Comparison of ENCODE assay signal across 6 cellular contexts in the genomic region with DNA sequence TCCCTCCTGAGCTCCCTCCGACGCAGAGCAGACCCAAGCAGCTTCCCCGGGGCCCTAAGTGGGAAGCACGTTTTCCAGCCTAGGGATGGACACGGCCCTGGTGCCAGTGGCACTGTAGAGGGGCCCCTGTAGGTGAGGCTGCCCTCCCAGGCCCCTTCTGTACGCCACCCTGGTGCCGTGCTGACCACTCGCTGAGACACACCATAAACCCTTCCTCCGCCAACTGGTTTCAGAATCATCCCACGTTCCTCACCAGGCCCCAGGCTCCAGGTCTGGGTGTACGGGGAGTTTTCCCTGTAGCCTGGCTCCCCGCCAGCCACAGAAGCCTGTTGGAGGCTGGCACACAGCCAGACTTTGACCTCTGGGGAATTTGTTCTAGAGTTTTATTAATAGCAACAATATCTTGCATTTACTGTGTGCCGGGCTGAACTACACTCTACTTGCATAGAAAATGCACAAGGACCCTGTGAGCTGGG. TPM values are rescaled to one million over a fixed set of nuclear protein-coding genes. Genes with fewer than 3 reads are reported as not detected.
DNase-seq lines count a peak whose midpoint lies in the region; ATAC-seq and TF ChIP-seq lines count a peak whose summit lies in the region.

No MANE protein-coding gene starts in this region.

- no peak for TF ChIP-seq POLR2A in Peyer's patch (IDR thresholded peaks at IDR 0.05)

- H3K27me3 Mint-ChIP-seq in Calu3 (ENCODE audit: unreplicated experiment): no peaks in the 10 kb centered on the region

- 63% methylated on average over 13 of the region's 13 CpGs for WGBS in hepatocyte (ENCODE audit: low lambda C conversion rate, missing lambda C conversion rate)

- no peaks in the 10 kb centered on the region for H3K9me2 ChIP-seq in hepatocyte (replicated peaks; ENCODE audit: insufficient read depth)

- peak overlapping the region; percentile 47 for H3K4me2 ChIP-seq in hepatocyte

- no TSS peak for BruUV-seq in Calu3 (replicated peaks; lab: Mats Ljungman, UMichigan)

- H3K27ac Mint-ChIP-seq in Calu3 (ENCODE audit: unreplicated experiment): no peak overlapping the region

- H3K27ac ChIP-seq in Peyer's patch (peak overlapping the region in 2 of 4 donors; percentile 61 to 80), hepatocyte (peak overlapping the region; percentile 35)

- ATAC-seq in HG03108 (IDR thresholded peaks at IDR 0.05; ENCODE audit: unreplicated experiment): no peak
- no peak for ATAC-seq in GM19463 (IDR thresholded peaks at IDR 0.05; ENCODE audit: unreplicated experiment)

- H3K9me3 ChIP-seq in Peyer's patch (no peaks in the 10 kb centered on the region), hepatocyte (ENCODE audit: low read depth) (no peaks in the 10 kb centered on the region)

- peak overlapping the region; percentile 37 for H3K4me3 Mint-ChIP-seq in Calu3 (ENCODE audit: low read depth, unreplicated experiment)

- intact Hi-C loops in Calu3 (cut with micrococcal nuclease; ENCODE audit: unreplicated experiment): no loop called here

- H3K4me3 ChIP-seq in Peyer's patch (peak overlapping the region in 1 of 4 donors; percentile 21), hepatocyte (no peak overlapping the region)

- H3K27me3 ChIP-seq in Peyer's patch (no peaks in the 10 kb centered on the region), hepatocyte (no peaks in the 10 kb centered on the region)

- no peaks in the 10 kb centered on the region for H3K79me2 ChIP-seq in hepatocyte

- no peaks in the 10 kb centered on the region for H3K36me3 Mint-ChIP-seq in Calu3 (ENCODE audit: insufficient read depth, unreplicated experiment)

- no peaks in the 10 kb centered on the region for H4K20me1 ChIP-seq in hepatocyte (ENCODE audit: insufficient read depth, poor library complexity, severe bottlenecking)

- DNase-seq in Calu3: peak; percentile 69
- DNase-seq in Peyer's patch: peak in 2 of 3 donors; percentile 80 to 81
- DNase-seq in hepatocyte (ENCODE audit: low spot score): peak; percentile 92
- no peak for DNase-seq in activated CD4-positive, alpha-beta T cell treated with anti-CD3 and anti-CD28 coated beads for 1 hour

- H3K4me1 ChIP-seq in Peyer's patch (peaks cover 0 to 13% (median 0%) of the 10 kb centered on the region in 4 donors), hepatocyte (ENCODE audit: insufficient read depth) (peaks cover 17% of the 10 kb centered on the region)

- TF ChIP-seq CTCF in Calu3 (IDR thresholded peaks at IDR 0.05; ENCODE audit: unreplicated experiment) (no peak), Peyer's patch (IDR thresholded peaks at IDR 0.05) (no peak), hepatocyte (IDR thresholded peaks at IDR 0.05; ENCODE audit: poor library complexity) (no peak)

- no peak overlapping the region for H2AFZ ChIP-seq in hepatocyte

- H3K36me3 ChIP-seq in Peyer's patch (no peaks in the 10 kb centered on the region), hepatocyte (replicated peaks; ENCODE audit: insufficient read depth, low read depth) (no peaks in the 10 kb centered on the region)

- CTCF ChIA-PET in Calu3 (lab: Charles Lee): interaction anchor here (0.7 to 0.9 kb wide), 3 partner anchors 17 to 39 kb away, joined by 3 to 6 read pairs (median 5); no protein-coding TSS in a partner anchor

- H3K9me3 Mint-ChIP-seq in Calu3 (ENCODE audit: low read depth, unreplicated experiment): no peaks in the 10 kb centered on the region

- peaks cover 16% of the 10 kb centered on the region for H3K4me1 Mint-ChIP-seq in Calu3 (ENCODE audit: low read depth, unreplicated experiment)

RNA-seq across cellular contexts. Expression of a gene that starts 18.2 kb away (rescaled TPM):
- total RNA-seq in Calu3 (2022) (not detected in 2 replicates), Peyer's patch (not detected), hepatocyte (not detected in 2 replicates)
- not detected in 2 replicates for polyA plus RNA-seq in hepatocyte

RNA-seq across cellular contexts. Expression of a gene that starts 26.7 kb away (rescaled TPM):
- total RNA-seq in Calu3 (2022): 718 and 736 TPM in 2 replicates
- 1,000 to 10,000 TPM in 1 of 4 donors, 100 to 1,000 TPM in 3; 462 to 1,338 (median 588) TPM for total RNA-seq in Peyer's patch
- 1,257 and 1,574 TPM in 2 replicates for total RNA-seq in hepatocyte
- 927 and 1,057 TPM in 2 replicates for polyA plus RNA-seq in hepatocyte

RNA-seq across cellular contexts. Expression of a gene that starts 26.9 kb away (rescaled TPM):
- total RNA-seq in Calu3 (2022) (33.2 and 38.2 TPM in 2 replicates), Peyer's patch (10 to 100 TPM; 15.7 to 23.5 (median 18.0) TPM), hepatocyte (40.3 and 44.0 TPM in 2 replicates)
- 84.4 and 95.5 TPM in 2 replicates for polyA plus RNA-seq in hepatocyte

RNA-seq across cellular contexts. Expression of a gene that starts 58.1 kb away (rescaled TPM):
- total RNA-seq in Calu3 (2022) (0.88 and 0.99 TPM in 2 replicates), Peyer's patch (10 to 100 TPM in 1 of 4 donors, 1 to 10 TPM in 2, under 1 TPM in 1; 0.88 to 10.0 (median 8.7) TPM), hepatocyte (2.6 and 3.4 TPM in 2 replicates)
- 1.2 and 2.2 TPM in 2 replicates for polyA plus RNA-seq in hepatocyte
